ENCODE assay signal across 8 cellular contexts in the genomic region with DNA sequence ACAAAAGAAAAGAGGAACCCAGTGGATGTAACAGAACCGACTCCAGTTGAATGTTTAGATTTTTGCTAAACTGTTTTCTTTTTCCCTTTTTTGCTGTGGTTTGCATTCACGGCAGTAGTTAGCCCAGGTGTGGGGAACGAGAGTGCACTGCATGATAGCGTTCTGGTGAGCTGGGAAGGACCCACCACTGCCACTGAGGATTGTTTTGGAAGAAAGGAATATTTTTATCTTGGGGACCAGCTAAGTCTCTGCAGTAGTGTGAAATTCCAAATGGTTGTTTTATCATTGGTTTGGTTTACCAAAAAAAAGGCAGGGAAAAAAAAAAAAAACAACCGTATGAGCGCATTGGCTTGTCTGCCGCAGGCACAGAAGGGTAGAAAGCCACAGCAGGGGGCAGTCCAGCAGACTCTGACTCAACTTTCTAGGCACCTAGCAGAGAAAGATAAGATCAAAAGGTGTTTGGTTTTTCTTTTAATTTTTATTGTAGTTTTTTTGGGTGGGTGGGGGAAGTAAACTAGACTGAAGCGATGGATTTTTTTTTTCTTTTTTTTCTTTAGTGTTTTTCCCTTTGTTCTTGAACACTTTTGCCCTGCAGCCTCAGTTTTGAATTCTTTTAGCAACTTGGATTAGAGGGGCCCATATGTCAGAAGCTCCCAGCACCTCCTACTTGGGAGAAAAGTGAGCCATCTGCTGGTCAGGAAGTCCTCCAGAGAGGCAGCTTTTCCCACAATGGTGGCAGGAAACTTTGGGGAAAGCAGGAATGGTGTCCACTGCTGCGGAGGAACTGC. TPM values are rescaled to one million over a fixed set of nuclear protein-coding genes. Genes with fewer than 3 reads are reported as not detected.
DNase-seq lines count a peak whose midpoint lies in the region; ATAC-seq and TF ChIP-seq lines count a peak whose summit lies in the region.

No MANE protein-coding gene starts in this region.

- ATAC-seq in GM18502 (IDR thresholded peaks at IDR 0.05; ENCODE audit: poor library complexity, unreplicated experiment) (no peak), esophagus mucosa (no peak), GM21576 (IDR thresholded peaks at IDR 0.05; ENCODE audit: unreplicated experiment) (no peak)

- H3K36me3 ChIP-seq in right atrium auricular region = peaks cover 5% of the 10 kb centered on the region

- peak; percentile 70 for DNase-seq in Daoy (ENCODE audit: low read depth)
- peak; percentile 44 for DNase-seq in NCI-H748 (lab: John Stamatoyannopoulos, UW; ENCODE audit: unreplicated experiment)
- DNase-seq in activated effector memory CD4-positive, alpha-beta T cell treated with anti-CD3 and anti-CD28 coated beads, Interleukin-2, amount 50 U/mL, for 16 hours = peak; percentile 88
- DNase-seq in right atrium auricular region (ENCODE audit: low spot score) = no peak
- DNase-seq in stimulated activated CD8-positive, alpha-beta memory T cell treated with anti-CD3 and anti-CD28 coated beads, Interleukin-4, amount 100 ng/mL, for 48 hours = peak; percentile 58

- H3K4me1 ChIP-seq in right atrium auricular region = no peaks in the 10 kb centered on the region

- H3K27me3 ChIP-seq in right atrium auricular region = no peaks in the 10 kb centered on the region

- no peaks in the 10 kb centered on the region for H3K9me3 ChIP-seq in right atrium auricular region

- no peak overlapping the region for H3K4me3 ChIP-seq in right atrium auricular region

- no peak overlapping the region for H3K27ac ChIP-seq in right atrium auricular region

- TF ChIP-seq CTCF in right atrium auricular region (IDR thresholded peaks at IDR 0.05) = peak; percentile 13 to 60

RNA-seq across cellular contexts. Expression of gene RAB5IF, which starts 13.5 kb away (rescaled TPM):
- total RNA-seq in Daoy (2014; rRNA removed; shearing (Covaris generic)) = 179 and 184 TPM in 2 replicates
- total RNA-seq in right atrium auricular region (10 to 100 TPM; 70.9 to 83.0 TPM), esophagus mucosa (185 TPM)

RNA-seq across cellular contexts. Expression of gene TGIF2, which starts 18.7 kb away (rescaled TPM):
- 22.0 and 27.7 TPM in 2 replicates for total RNA-seq in Daoy (2014; rRNA removed; shearing (Covaris generic))
- total RNA-seq in right atrium auricular region (10 to 100 TPM in 1 of 2 donors, 1 to 10 TPM in 1; 8.9 to 10.7 TPM), esophagus mucosa (7.5 TPM)

RNA-seq across cellular contexts. Expression of gene MYL9, which starts 50.7 kb away (rescaled TPM):
- total RNA-seq in Daoy (2014; rRNA removed; shearing (Covaris generic)) = 15.1 and 29.0 TPM in 2 replicates
- total RNA-seq in right atrium auricular region (100 to 1,000 TPM; 558 to 602 TPM), esophagus mucosa (28.8 TPM)

RNA-seq across cellular contexts. Expression of gene SLA2, which starts 53.9 kb away (rescaled TPM):
- total RNA-seq in Daoy (2014; rRNA removed; shearing (Covaris generic)) = not detected in 2 replicates
- total RNA-seq in right atrium auricular region (under 1 TPM; 0.37 to 0.39 TPM), esophagus mucosa (0.12 TPM)

Comparison
In these comparisons a context has a peak if more than half of its experiments do, and no peak if none do; other contexts are left out.
1. RNA of gene MYL9, which starts 50.7 kb away (total RNA-seq): 558 to 602 TPM in right atrium auricular region; 28.8 TPM in esophagus mucosa (single experiment) and 15.1 to 29.0 TPM in Daoy; every median in the first group is over 10 times any median in the second.